In the genomic region with DNA sequence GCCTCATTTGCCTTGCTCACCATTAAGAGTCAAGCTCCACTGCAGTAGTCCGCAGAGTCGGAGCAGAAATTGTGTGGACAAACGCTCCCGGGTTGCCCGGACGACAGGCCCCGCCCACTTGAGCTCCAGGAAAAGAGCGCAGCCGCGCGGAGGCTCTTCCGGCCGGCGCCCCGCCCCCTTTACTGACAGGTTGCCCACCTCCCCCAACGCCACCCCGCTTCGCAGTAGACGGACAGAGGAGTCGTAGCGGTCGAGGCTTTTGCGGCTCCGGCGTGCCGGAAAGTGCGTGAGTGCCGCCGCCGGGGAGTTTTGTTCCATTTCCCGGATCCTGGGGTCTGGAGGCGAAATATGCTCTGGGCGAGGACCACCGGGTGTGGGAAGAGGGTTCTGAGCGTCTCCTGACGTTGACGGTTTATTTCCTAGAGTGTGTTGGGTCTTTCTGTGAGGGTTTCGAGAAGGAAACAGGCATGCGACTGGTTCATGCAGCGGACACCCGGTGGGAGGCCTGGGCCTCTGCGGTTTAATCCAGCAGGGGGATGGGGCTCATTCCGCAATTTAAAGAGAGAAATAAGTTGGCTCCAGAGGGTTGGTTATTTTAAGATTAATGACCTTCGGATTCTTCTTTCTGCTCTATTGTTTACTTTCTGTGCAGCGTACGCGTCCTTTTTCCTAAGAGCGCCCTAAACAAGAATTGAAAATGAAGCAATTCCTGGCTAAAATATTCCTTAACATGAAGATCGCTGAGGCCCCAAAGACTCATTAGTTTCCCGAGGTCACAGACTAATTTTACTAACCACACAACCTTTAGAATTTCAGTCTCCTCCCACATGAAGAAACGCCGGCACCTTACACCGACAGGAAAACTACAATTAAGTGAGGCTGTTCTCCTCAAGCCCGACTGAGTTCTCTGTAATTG, we compare ENCODE assay signal across 8 cellular contexts. TPM values are rescaled to one million over a fixed set of nuclear protein-coding genes. Genes with fewer than 3 reads are reported as not detected.
DNase-seq lines count a peak whose midpoint lies in the region; ATAC-seq and TF ChIP-seq lines count a peak whose summit lies in the region.

A gene with protein sequence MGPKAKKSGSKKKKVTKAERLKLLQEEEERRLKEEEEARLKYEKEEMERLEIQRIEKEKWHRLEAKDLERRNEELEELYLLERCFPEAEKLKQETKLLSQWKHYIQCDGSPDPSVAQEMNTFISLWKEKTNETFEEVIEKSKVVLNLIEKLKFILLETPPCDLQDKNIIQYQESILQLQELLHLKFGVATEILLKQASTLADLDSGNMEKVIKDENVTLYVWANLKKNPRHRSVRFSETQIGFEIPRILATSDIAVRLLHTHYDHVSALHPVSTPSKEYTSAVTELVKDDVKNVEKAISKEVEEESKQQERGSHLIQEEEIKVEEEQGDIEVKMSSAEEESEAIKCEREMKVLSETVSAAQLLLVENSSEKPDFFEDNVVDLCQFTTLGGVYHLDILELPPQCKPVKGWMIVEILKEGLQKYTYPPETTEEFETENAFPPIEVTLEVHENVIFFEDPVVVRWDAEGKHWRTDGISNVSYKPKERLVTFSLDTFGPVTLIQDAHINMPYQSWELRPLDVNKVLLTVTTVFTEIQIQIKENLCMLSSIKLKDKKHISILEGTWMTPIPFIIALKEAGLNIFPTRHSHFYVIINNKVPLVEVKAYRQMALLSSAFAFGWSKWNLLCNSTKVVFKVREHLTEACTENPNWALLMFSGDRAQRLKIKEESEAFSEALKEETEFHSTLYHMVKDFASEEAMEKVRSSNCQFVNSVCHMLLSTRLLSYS (minus strand): TSS at position 105 of the 916 bp plus-strand sequence. CDS start 82 bp downstream, at position 23.
A gene with protein sequence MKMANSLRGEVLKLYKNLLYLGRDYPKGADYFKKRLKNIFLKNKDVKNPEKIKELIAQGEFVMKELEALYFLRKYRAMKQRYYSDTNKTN (plus strand): TSS at position 182 of the 916 bp plus-strand sequence. CDS start 8,720 bp downstream, outside the sequence.

- no peaks in the 10 kb centered on the region for H3K9me3 ChIP-seq in neutrophil

- DNase-seq in GM06990 (ENCODE audit: extremely low read depth, insufficient read length): peak; percentile 95
- peak; percentile 100 for DNase-seq in NB4 (ENCODE audit: low read depth)
- peak; percentile 95 for DNase-seq in SK-N-DZ (ENCODE audit: low spot score)
- DNase-seq in activated naive CD4-positive, alpha-beta T cell treated with anti-CD3 and anti-CD28 coated beads, Interleukin-2, amount 50 U/mL, for 16 hours: peak; percentile 95
- peak; percentile 92 for DNase-seq in germinal center (ENCODE audit: low spot score)
- peak; percentile 55 to 95 (median 88) for DNase-seq in substantia nigra (lab: John Stamatoyannopoulos, UW)

- H3K27me3 ChIP-seq in GM06990 (replicated peaks; ENCODE audit: control insufficient read depth, insufficient read depth, low read length): no peaks in the 10 kb centered on the region
- H3K27me3 ChIP-seq in neutrophil: no peaks in the 10 kb centered on the region

- TF ChIP-seq CTCF in GM06990 (IDR thresholded peaks at IDR 0.05; ENCODE audit: insufficient read depth, low read length, poor library complexity, severe bottlenecking): no peak
- no peak for TF ChIP-seq CTCF in NB4 (IDR thresholded peaks at IDR 0.05; ENCODE audit: low read depth, low read length)
- TF ChIP-seq CTCF in neutrophil (IDR thresholded peaks at IDR 0.05): peak; percentile 32

- peak; percentile 92 for ATAC-seq in HG02571 (IDR thresholded peaks at IDR 0.05; ENCODE audit: unreplicated experiment)

- peak; percentile 97 for TF ChIP-seq POLR2A in NB4 (IDR thresholded peaks at IDR 0.05; ENCODE audit: extremely low read depth, insufficient read length)

- H3K27ac ChIP-seq in neutrophil (peak within 1 kb of the TSS; percentile 82), substantia nigra (ENCODE audit: low read depth, low read length, poor library complexity, severe bottlenecking) (peak within 1 kb of the TSS; percentile 90)

- H3K36me3 ChIP-seq in GM06990 (ENCODE audit: control insufficient read depth, insufficient read depth, low read length) (no peaks in the 10 kb centered on the region; the same call in 1 of the 2 replicates), neutrophil (no peaks in the 10 kb centered on the region)

- H3K4me3 ChIP-seq in GM06990 (replicated peaks; ENCODE audit: low read depth, low read length) (peak within 1 kb of the TSS; percentile 86), NB4 (ENCODE audit: low read depth, low read length) (peak within 1 kb of the TSS; percentile 83), neutrophil (ENCODE audit: low read depth in 1 of 2, low read length in 1 of 2) (peak within 1 kb of the TSS; percentile 75 to 84)

- H3K4me1 ChIP-seq in neutrophil (ENCODE audit: control insufficient read depth in 1 of 2, insufficient read depth in 1 of 2, low read depth in 1 of 2, low read length in 1 of 2): peaks cover 14 to 18% of the 10 kb centered on the region in 2 experiments

RNA-seq across cellular contexts. Expression of the first gene that starts in this region (rescaled TPM):
- polyA plus RNA-seq in SK-N-DZ (2014; cell fraction: cytosol; rRNA removed): 0.08 TPM in 1 of 2 replicates, not detected in the other
- 0.36 TPM in 1 of 2 replicates, not detected in the other for polyA plus RNA-seq in SK-N-DZ (2014; cell fraction: nucleus; rRNA removed)

RNA-seq across cellular contexts. Expression of the second gene that starts in this region (rescaled TPM):
- 32.2 and 36.2 TPM in 2 replicates for polyA plus RNA-seq in SK-N-DZ (2014; cell fraction: cytosol; rRNA removed)
- 27.6 and 30.7 TPM in 2 replicates for polyA plus RNA-seq in SK-N-DZ (2014; cell fraction: nucleus; rRNA removed)

Comparison
In these comparisons a context has a peak if more than half of its experiments do, and no peak if none do; other contexts are left out.
1. Peak in every context shown above with its lines: DNase-seq, ATAC-seq, H3K4me3 ChIP-seq and H3K27ac ChIP-seq.